Comparison of ENCODE assay signal across 1 cellular context in the genomic region with DNA sequence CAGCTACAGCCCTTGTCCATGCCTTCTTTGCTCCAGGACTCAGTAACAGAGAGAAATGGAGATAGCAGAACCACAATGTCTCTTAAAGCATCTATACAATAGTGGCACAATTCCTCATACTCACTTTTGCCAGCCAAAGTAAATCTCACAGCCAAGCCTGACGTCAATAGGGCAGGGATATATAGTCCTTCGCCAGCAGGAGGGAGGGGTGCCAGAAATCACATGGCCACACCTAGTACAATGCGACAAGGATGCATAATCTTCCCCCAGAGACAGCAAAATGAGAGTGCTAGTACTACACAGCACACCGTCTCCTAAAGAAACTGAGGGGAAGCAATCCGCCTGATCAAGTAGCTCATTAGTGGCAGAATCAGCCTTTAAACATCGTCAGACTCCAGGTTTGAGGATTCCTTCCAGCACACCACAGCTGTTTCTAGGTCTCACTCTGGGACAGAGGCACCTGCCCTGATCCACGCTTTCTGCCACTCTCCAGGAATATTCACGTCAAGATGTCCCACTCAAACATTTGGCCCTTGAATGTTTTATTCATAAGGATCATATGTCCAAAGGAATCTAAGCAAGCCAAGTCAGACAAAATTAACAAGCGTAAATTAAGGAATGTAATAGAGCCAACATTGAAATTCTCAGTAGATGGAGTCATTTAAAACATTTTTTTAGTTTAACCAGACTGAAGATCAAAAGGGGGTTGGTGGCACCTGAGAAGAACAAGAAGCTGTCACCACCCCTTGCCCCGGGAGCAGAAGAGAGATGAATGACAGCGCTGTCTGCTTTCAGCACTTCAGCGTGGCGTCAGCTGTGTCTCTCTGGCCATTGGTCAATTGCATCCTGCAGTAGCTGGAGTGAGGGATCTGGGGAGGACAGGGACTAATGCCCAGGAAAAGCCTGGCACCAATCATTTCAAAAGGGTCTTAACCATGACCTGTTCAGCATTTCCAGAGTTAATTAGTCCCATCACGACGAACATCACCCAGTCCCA.
TF ChIP-seq lines count a peak whose summit lies in the region.

No MANE protein-coding gene starts in this region.

TF ChIP-seq in HCT116, 20 proteins besides CTCF, POLR2A, EP300 and RAD21:
- TF ChIP-seq EGR1 (IDR thresholded peaks at IDR 0.05; ENCODE audit: low read depth) (no peak), TCF7L2 (IDR thresholded peaks at IDR 0.05; ENCODE audit: borderline replicate concordance, extremely low read depth, insufficient read depth, insufficient read length) (peak; percentile 52), CBX3 (IDR thresholded peaks at IDR 0.05; ENCODE audit: low read depth) (no peak), SP1 (IDR thresholded peaks at IDR 0.05; ENCODE audit: low read depth) (no peak)
